In the genomic region with DNA sequence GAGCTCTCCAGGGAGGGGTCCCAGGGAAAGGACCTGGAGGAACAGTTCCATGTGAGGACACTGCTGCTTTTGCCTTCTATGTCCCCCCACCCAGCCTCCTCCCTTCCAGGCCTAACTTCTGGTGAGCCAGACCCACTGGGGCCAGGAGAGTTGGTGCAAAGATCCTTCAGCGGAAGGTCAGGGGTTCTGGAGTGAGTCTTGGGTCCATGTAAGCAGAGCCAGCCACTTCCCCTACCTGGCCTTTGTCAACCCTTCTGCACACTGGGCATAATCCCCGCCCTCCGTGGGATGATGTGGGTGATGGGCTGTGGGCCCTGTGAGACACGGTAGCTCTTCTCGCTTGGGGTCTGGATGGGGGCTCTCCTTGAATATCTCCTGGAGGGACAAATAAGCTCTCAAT, we compare ENCODE assay signal across 19 cellular contexts.
"Had no signal": no experiment of that assay in that cellular context is flagged by ENCODE, and none has a peak within 500 bp of the region (broad histone marks: within the 10 kb centered on the region; RNA-seq: fewer than 3 reads in every experiment).

No MANE protein-coding gene starts in this region.

- H3K27me3 Mint-ChIP-seq: activated B cell treated with CpG ODN at 0.5 μM for 24 hours had no signal

- H3K9me3 Mint-ChIP-seq: activated B cell treated with CpG ODN at 0.5 μM for 24 hours; activated CD4-positive, alpha-beta memory T cell treated with anti-CD3 and anti-CD28 coated beads for 36 hours; activated naive CD8-positive, alpha-beta T cell treated with anti-CD3 and anti-CD28 coated beads for 36 hours; activated T-helper 1 cell treated with anti-CD3 and anti-CD28 coated beads, Interleukin-12 subunit alpha, Interleukin-12 subunit beta, Interleukin-2, Interleukin-4 antibody, amounts not matched to agents 30 ng/mL and 10 ng/mL and 1 ng/mL, durations not matched to agents 14 hours and 24 hours and 36 hours; immature natural killer cell; neural progenitor cell; T-cell had no signal

- ATAC-seq: left colon, T-cell had no signal

- DNase-seq: activated B cell treated with CpG ODN at 0.5 μM for 24 hours; activated CD4-positive, alpha-beta memory T cell treated with anti-CD3 and anti-CD28 coated beads for 36 hours; activated CD4-positive, alpha-beta T cell treated with anti-CD3 and anti-CD28 coated beads for 4 hours; activated naive CD4-positive, alpha-beta T cell; activated naive CD8-positive, alpha-beta T cell treated with anti-CD3 and anti-CD28 coated beads for 36 hours; activated T-cell treated with anti-CD3 and anti-CD28 coated beads for 4 hours; amniotic stem cell; dermis blood vessel endothelial cell; effector memory CD4-positive, alpha-beta T cell; esophagus squamous epithelium; immature natural killer cell; left colon; lower lobe of right lung; stimulated activated naive CD4-positive, alpha-beta T cell treated with Interleukin-2 at 50 U/mL for 16 hours; T-cell; tibial artery had no signal

- H3K27ac ChIP-seq: neural progenitor cell had no signal

- H3K4me3 ChIP-seq: esophagus squamous epithelium, lower lobe of right lung, neural progenitor cell, sigmoid colon, tibial artery had no signal

- H3K4me1 Mint-ChIP-seq: immature natural killer cell had no signal

- H3K27me3 ChIP-seq: esophagus squamous epithelium, neural progenitor cell, sigmoid colon, tibial artery had no signal

- H3K36me3 ChIP-seq: esophagus squamous epithelium, lower lobe of right lung, neural progenitor cell, sigmoid colon, tibial artery had no signal

- H3K9ac ChIP-seq: neural progenitor cell had no signal

- H3K9me3 ChIP-seq: esophagus squamous epithelium, lower lobe of right lung, sigmoid colon, tibial artery had no signal

- H3K27ac Mint-ChIP-seq: activated CD4-positive, alpha-beta memory T cell treated with anti-CD3 and anti-CD28 coated beads for 36 hours; activated naive CD8-positive, alpha-beta T cell treated with anti-CD3 and anti-CD28 coated beads for 36 hours; activated T-helper 1 cell treated with anti-CD3 and anti-CD28 coated beads, Interleukin-12 subunit alpha, Interleukin-12 subunit beta, Interleukin-2, Interleukin-4 antibody, amounts not matched to agents 30 ng/mL and 10 ng/mL and 1 ng/mL, durations not matched to agents 14 hours and 24 hours and 36 hours; T-cell had no signal

- H3K4me3 Mint-ChIP-seq: activated CD4-positive, alpha-beta memory T cell treated with anti-CD3 and anti-CD28 coated beads for 36 hours; activated naive CD8-positive, alpha-beta T cell treated with anti-CD3 and anti-CD28 coated beads for 36 hours; activated T-helper 1 cell treated with anti-CD3 and anti-CD28 coated beads, Interleukin-12 subunit alpha, Interleukin-12 subunit beta, Interleukin-2, Interleukin-4 antibody, amounts not matched to agents 30 ng/mL and 10 ng/mL and 1 ng/mL, durations not matched to agents 14 hours and 24 hours and 36 hours; immature natural killer cell; T-cell had no signal

- H3K36me3 Mint-ChIP-seq: activated CD4-positive, alpha-beta memory T cell treated with anti-CD3 and anti-CD28 coated beads for 36 hours; activated naive CD8-positive, alpha-beta T cell treated with anti-CD3 and anti-CD28 coated beads for 36 hours; immature natural killer cell; neural progenitor cell; T-cell had no signal
